Comparison of ENCODE assay signal across 13 cellular contexts in genomic region chr3:123329636-123330340, GRCh38.
DNase-seq lines count a peak whose midpoint lies in the region; ATAC-seq and TF ChIP-seq lines count a peak whose summit lies in the region.
"Had no signal": no experiment of that assay in that cellular context is flagged by ENCODE, and none has a peak within 500 bp of the region (broad histone marks: within the 10 kb centered on the region; RNA-seq: fewer than 3 reads in every experiment).

No MANE protein-coding gene starts in this region.

- H3K27ac Mint-ChIP-seq in naive thymus-derived CD4-positive, alpha-beta T cell, result no peak overlapping the region
- H3K27ac Mint-ChIP-seq in activated T-helper 1 cell treated with anti-CD3 and anti-CD28 coated beads, Interleukin-12 subunit alpha, Interleukin-12 subunit beta, Interleukin-2, Interleukin-4 antibody, amounts not matched to agents 30 ng/mL and 10 ng/mL and 1 ng/mL, durations not matched to agents 14 hours and 24 hours and 36 hours, result no peak overlapping the region
- H3K27ac Mint-ChIP-seq: GM23338 had no signal

- H3K36me3 ChIP-seq in lower lobe of right lung, result no peaks in the 10 kb centered on the region
- peaks cover 10 to 20% of the 10 kb centered on the region in 2 donors for H3K36me3 ChIP-seq in stomach smooth muscle (ENCODE audit: control insufficient read depth in 2 of 2, insufficient read depth in 2 of 2, low read length in 2 of 2)
- H3K36me3 ChIP-seq in naive thymus-derived CD4-positive, alpha-beta T cell (ENCODE audit: control insufficient read depth in 2 of 3, insufficient read depth in 3 of 3, low read length in 3 of 3), result no peaks in the 10 kb centered on the region

- intact Hi-C loops in dorsolateral prefrontal cortex (cut with DNase I), result loop anchor here (1.0 to 5.0 kb wide), 6 partner anchors 83 to 229 kb away; no protein-coding TSS in a partner anchor
- intact Hi-C loops in lower lobe of right lung (cut with DNase I), result no loop called here
- intact Hi-C loops in naive thymus-derived CD4-positive, alpha-beta T cell (cut with micrococcal nuclease), result loop anchor here (1.0 to 2.0 kb wide), 3 partner anchors 159 to 394 kb away; no protein-coding TSS in a partner anchor
- intact Hi-C loops in activated T-helper 1 cell treated with anti-CD3 and anti-CD28 coated beads, Interleukin-12 subunit alpha, Interleukin-12 subunit beta, Interleukin-2, Interleukin-4 antibody, amounts not matched to agents 30 ng/mL and 10 ng/mL and 1 ng/mL, durations not matched to agents 14 hours and 24 hours and 36 hours (cut with micrococcal nuclease), result loop anchor here (1.0 to 5.0 kb wide), 3 partner anchors 160 to 393 kb away; no protein-coding TSS in a partner anchor

- H3K27ac ChIP-seq in dorsolateral prefrontal cortex (peak overlapping the region in 42 of 59 donors; percentile 0 to 73 (median 48)), lower lobe of right lung (no peak overlapping the region), stomach smooth muscle (ENCODE audit: low read length) (peak overlapping the region; percentile 84)
- H3K27ac ChIP-seq in naive thymus-derived CD4-positive, alpha-beta T cell (ENCODE audit: low read depth, low read length), result no peak overlapping the region
- H3K27ac ChIP-seq: foreskin keratinocyte had no signal

- H3K4me1 ChIP-seq in lower lobe of right lung (no peaks in the 10 kb centered on the region), stomach smooth muscle (ENCODE audit: control insufficient read depth, insufficient read depth, low read length) (peaks cover 66% of the 10 kb centered on the region)
- no peaks in the 10 kb centered on the region for H3K4me1 ChIP-seq in naive thymus-derived CD4-positive, alpha-beta T cell (ENCODE audit: control insufficient read depth in 2 of 2, insufficient read depth in 2 of 2, low read length in 2 of 2)
- H3K4me1 ChIP-seq: foreskin keratinocyte had no signal

- CTCF ChIA-PET in naive thymus-derived CD4-positive, alpha-beta T cell (lab: Charles Lee), result interaction anchor here (0.6 to 2.1 kb wide), 4 partner anchors 12 to 291 kb away, joined by 3 to 17 read pairs (median 3); no protein-coding TSS in a partner anchor

- no peak overlapping the region for H3K4me3 Mint-ChIP-seq in naive thymus-derived CD4-positive, alpha-beta T cell
- H3K4me3 Mint-ChIP-seq in activated T-helper 1 cell treated with anti-CD3 and anti-CD28 coated beads, Interleukin-12 subunit alpha, Interleukin-12 subunit beta, Interleukin-2, Interleukin-4 antibody, amounts not matched to agents 30 ng/mL and 10 ng/mL and 1 ng/mL, durations not matched to agents 14 hours and 24 hours and 36 hours, result no peak overlapping the region
- H3K4me3 Mint-ChIP-seq: GM23338 had no signal

- POLR2A ChIA-PET in naive thymus-derived CD4-positive, alpha-beta T cell (lab: Charles Lee), result no interaction called here

- TF ChIP-seq CTCF in dorsolateral prefrontal cortex (IDR thresholded peaks at IDR 0.05 in 54 of 56, conservative IDR thresholded peaks at IDR 0.05 in 2 of 56; ENCODE audit: low read depth in 1 of 56, partially characterized antibody in 56 of 56) (no peak), lower lobe of right lung (IDR thresholded peaks at IDR 0.05) (no peak)

- peak overlapping the region; percentile 39 to 42 for H3K9ac ChIP-seq in stomach smooth muscle (ENCODE audit: low read length in 2 of 2)

- no peaks in the 10 kb centered on the region for H3K36me3 Mint-ChIP-seq in naive thymus-derived CD4-positive, alpha-beta T cell
- no peaks in the 10 kb centered on the region for H3K36me3 Mint-ChIP-seq in activated T-helper 1 cell treated with anti-CD3 and anti-CD28 coated beads, Interleukin-12 subunit alpha, Interleukin-12 subunit beta, Interleukin-2, Interleukin-4 antibody, amounts not matched to agents 30 ng/mL and 10 ng/mL and 1 ng/mL, durations not matched to agents 14 hours and 24 hours and 36 hours (ENCODE audit: low read depth)

- H3K4me3 ChIP-seq in dorsolateral prefrontal cortex (no peak overlapping the region), lower lobe of right lung (no peak overlapping the region), stomach smooth muscle (ENCODE audit: low read length in 2 of 2) (peak overlapping the region in 1 of 2 donors; percentile 49)
- H3K4me3 ChIP-seq in naive thymus-derived CD4-positive, alpha-beta T cell (ENCODE audit: low read length), result no peak overlapping the region
- H3K4me3 ChIP-seq: GM23338 had no signal

- H3K9me3 ChIP-seq in lower lobe of right lung, result no peaks in the 10 kb centered on the region
- no peaks in the 10 kb centered on the region for H3K9me3 ChIP-seq in stomach smooth muscle (ENCODE audit: control insufficient read depth in 2 of 2, low read length in 2 of 2)
- no peaks in the 10 kb centered on the region for H3K9me3 ChIP-seq in naive thymus-derived CD4-positive, alpha-beta T cell (ENCODE audit: control insufficient read depth in 2 of 3, low read length in 3 of 3)

- DNase-seq in NCI-H2029 (lab: John Stamatoyannopoulos, UW) (peak; percentile 40), dorsolateral prefrontal cortex (peak in 1 of 10 donors; percentile 34), lower lobe of right lung (peak; percentile 18)
- no peak for DNase-seq in naive thymus-derived CD4-positive, alpha-beta T cell
- DNase-seq in stimulated activated CD4-positive, alpha-beta T cell treated with anti-CD3 and anti-CD28 coated beads, Interleukin-4, amount 100 ng/mL, for 1 hour, result no peak
- no peak for DNase-seq in activated T-helper 1 cell treated with anti-CD3 and anti-CD28 coated beads, Interleukin-12 subunit alpha, Interleukin-12 subunit beta, Interleukin-2, Interleukin-4 antibody, amounts not matched to agents 30 ng/mL and 10 ng/mL and 1 ng/mL, durations not matched to agents 14 hours and 24 hours and 36 hours (ENCODE audit: low spot score)
- DNase-seq: effector memory CD4-positive, alpha-beta T cell; OCI-M1; stimulated activated CD4-positive, alpha-beta T cell treated with anti-CD3 and anti-CD28 coated beads, Interleukin-1b, Interleukin-23, amount 100 ng/mL, for 48 hours had no signal

- H3K27me3 ChIP-seq in dorsolateral prefrontal cortex (no peaks in the 10 kb centered on the region), lower lobe of right lung (ENCODE audit: low read depth) (no peaks in the 10 kb centered on the region), stomach smooth muscle (ENCODE audit: control insufficient read depth in 1 of 2, insufficient read depth in 2 of 2, low read length in 2 of 2) (no peaks in the 10 kb centered on the region)
- H3K27me3 ChIP-seq in naive thymus-derived CD4-positive, alpha-beta T cell (ENCODE audit: control insufficient read depth in 2 of 2, insufficient read depth in 2 of 2, low read length in 2 of 2), result no peaks in the 10 kb centered on the region

- ATAC-seq in lower lobe of right lung (no peak), GM21825 (IDR thresholded peaks at IDR 0.05; ENCODE audit: unreplicated experiment) (no peak)
- ATAC-seq in naive thymus-derived CD4-positive, alpha-beta T cell, result no peak

- peaks cover under 1 to 4% (median 1%) of the 10 kb centered on the region in 7 donors for H3K4me1 Mint-ChIP-seq in naive thymus-derived CD4-positive, alpha-beta T cell
- no peaks in the 10 kb centered on the region for H3K4me1 Mint-ChIP-seq in activated T-helper 1 cell treated with anti-CD3 and anti-CD28 coated beads, Interleukin-12 subunit alpha, Interleukin-12 subunit beta, Interleukin-2, Interleukin-4 antibody, amounts not matched to agents 30 ng/mL and 10 ng/mL and 1 ng/mL, durations not matched to agents 14 hours and 24 hours and 36 hours (ENCODE audit: low read depth)

- H3K9me3 Mint-ChIP-seq in naive thymus-derived CD4-positive, alpha-beta T cell, result peaks cover 0 to under 1% (median 0%) of the 10 kb centered on the region in 11 donors
- no peaks in the 10 kb centered on the region for H3K9me3 Mint-ChIP-seq in activated T-helper 1 cell treated with anti-CD3 and anti-CD28 coated beads, Interleukin-12 subunit alpha, Interleukin-12 subunit beta, Interleukin-2, Interleukin-4 antibody, amounts not matched to agents 30 ng/mL and 10 ng/mL and 1 ng/mL, durations not matched to agents 14 hours and 24 hours and 36 hours
- H3K9me3 Mint-ChIP-seq: GM23338 had no signal

- peaks cover 0 to 6% (median 0%) of the 10 kb centered on the region in 5 donors for H3K27me3 Mint-ChIP-seq in naive thymus-derived CD4-positive, alpha-beta T cell
- peaks cover 2% of the 10 kb centered on the region for H3K27me3 Mint-ChIP-seq in activated T-helper 1 cell treated with anti-CD3 and anti-CD28 coated beads, Interleukin-12 subunit alpha, Interleukin-12 subunit beta, Interleukin-2, Interleukin-4 antibody, amounts not matched to agents 30 ng/mL and 10 ng/mL and 1 ng/mL, durations not matched to agents 14 hours and 24 hours and 36 hours (ENCODE audit: insufficient read depth)

Comparison
In these comparisons a context has a peak if more than half of its experiments do, and no peak if none do; other contexts are left out.
1. DNase-seq: peak in NCI-H2029 (single experiment) and lower lobe of right lung (single experiment); none in naive thymus-derived CD4-positive, alpha-beta T cell (0 of 9), stimulated activated CD4-positive, alpha-beta T cell treated with anti-CD3 and anti-CD28 coated beads, Interleukin-4, amount 100 ng/mL, for 1 hour (single experiment) and activated T-helper 1 cell treated with anti-CD3 and anti-CD28 coated beads, Interleukin-12 subunit alpha, Interleukin-12 subunit beta, Interleukin-2, Interleukin-4 antibody, amounts not matched to agents 30 ng/mL and 10 ng/mL and 1 ng/mL, durations not matched to agents 14 hours and 24 hours and 36 hours (single experiment).
2. H3K27ac ChIP-seq: peak in dorsolateral prefrontal cortex (42 of 59) and stomach smooth muscle (single experiment); none in lower lobe of right lung (single experiment) and naive thymus-derived CD4-positive, alpha-beta T cell (single experiment).